33 cellular contexts compared by ENCODE assay signal in genomic region chr5:149982505-149982904, GRCh38. TPM values are rescaled to one million over a fixed set of nuclear protein-coding genes. Genes with fewer than 3 reads are reported as not detected.
"Had no signal": no experiment of that assay in that cellular context is flagged by ENCODE, and none has a peak within 500 bp of the region (broad histone marks: within the 10 kb centered on the region; RNA-seq: fewer than 3 reads in every experiment).

No MANE protein-coding gene starts in this region.

- H3K79me2 ChIP-seq: parathyroid adenoma had no signal

- H3K27me3 ChIP-seq: neural progenitor cell, ovary, spleen, stomach, thyroid gland, tibial nerve, upper lobe of left lung, vagina had no signal

- H3K36me3 ChIP-seq: neural progenitor cell, ovary had no signal

- H3K4me3 Mint-ChIP-seq: natural killer cell; nephron; neural progenitor cell; stimulated activated memory B cell treated with anti-CD40 and anti-IgM and Interleukin-4, amounts not matched to agents 10 μg/mL and 1 μg/mL and 100 μg/mL, for 72 hours; stimulated activated naive CD8-positive, alpha-beta T cell treated with anti-CD3 and anti-CD28 coated beads, Interleukin-15, Interleukin-2, amounts not matched to agents 100 ng/mL and 50 ng/mL, for 24 hours had no signal

- H3K4me2 ChIP-seq: neural progenitor cell, smooth muscle cell had no signal

- FAIRE-seq: urothelium cell line had no signal

- H3K27me3 Mint-ChIP-seq: progenitor cell of endocrine pancreas; stimulated activated memory B cell treated with anti-CD40 and anti-IgM and Interleukin-4, amounts not matched to agents 10 μg/mL and 1 μg/mL and 100 μg/mL, for 72 hours; stimulated activated naive CD8-positive, alpha-beta T cell treated with anti-CD3 and anti-CD28 coated beads, Interleukin-15, Interleukin-2, amounts not matched to agents 100 ng/mL and 50 ng/mL, for 24 hours had no signal

- DNase-seq: natural killer cell; occipital lobe; ovary; posterior cingulate gyrus; psoas muscle; right cardiac atrium; spleen; stimulated activated CD4-positive, alpha-beta T cell treated with anti-CD3 and anti-CD28 coated beads, Interleukin-12 subunit alpha, Interleukin-12 subunit beta, amount 100 ng/mL, for 4 hours; stimulated activated CD4-positive, alpha-beta T cell treated with anti-CD3 and anti-CD28 coated beads, Interleukin-1b, Interleukin-23, amount 100 ng/mL, for 48 hours; stimulated activated CD4-positive, alpha-beta T cell treated with anti-CD3 and anti-CD28 coated beads, Interleukin-4, amount 100 ng/mL, for 1 hour; stimulated activated CD4-positive, alpha-beta T cell treated with anti-CD3 and anti-CD28 coated beads, Interleukin-4, amount 100 ng/mL, for 4 hours; stimulated activated CD8-positive, alpha-beta memory T cell treated with anti-CD3 and anti-CD28 coated beads, Interleukin-4, amount 100 ng/mL, for 48 hours; stimulated activated naive CD4-positive, alpha-beta T cell treated with Interleukin-2 at 50 U/mL for 16 hours; stomach; thyroid gland; upper lobe of left lung had no signal

- H3K4me3 ChIP-seq: neural progenitor cell, ovary, psoas muscle, skin epidermis, smooth muscle cell, spleen, stomach, thoracic aorta, thyroid gland, tibial nerve, upper lobe of left lung, vagina had no signal

- H3K4me1 ChIP-seq: parathyroid adenoma, psoas muscle, spleen, stomach, tibial nerve, upper lobe of left lung, vagina had no signal

- H2AFZ ChIP-seq: neural progenitor cell, parathyroid adenoma had no signal

- H3K27ac Mint-ChIP-seq: natural killer cell; nephron; neural progenitor cell; progenitor cell of endocrine pancreas; stimulated activated memory B cell treated with anti-CD40 and anti-IgM and Interleukin-4, amounts not matched to agents 10 μg/mL and 1 μg/mL and 100 μg/mL, for 72 hours; stimulated activated naive CD8-positive, alpha-beta T cell treated with anti-CD3 and anti-CD28 coated beads, Interleukin-15, Interleukin-2, amounts not matched to agents 100 ng/mL and 50 ng/mL, for 24 hours had no signal

- H3K9ac ChIP-seq: neural progenitor cell, parathyroid adenoma had no signal

- H3K9me3 ChIP-seq: ovary, psoas muscle, spleen, stomach, thoracic aorta, thyroid gland, tibial nerve, upper lobe of left lung, vagina had no signal

- H3K27ac ChIP-seq: neural progenitor cell, ovary, parathyroid adenoma, psoas muscle, skin epidermis, spleen, stomach, thoracic aorta, thyroid gland, tibial nerve, upper lobe of left lung, vagina had no signal

- H3K4me1 Mint-ChIP-seq: natural killer cell; nephron; stimulated activated memory B cell treated with anti-CD40 and anti-IgM and Interleukin-4, amounts not matched to agents 10 μg/mL and 1 μg/mL and 100 μg/mL, for 72 hours had no signal

- ATAC-seq: natural killer cell; psoas muscle; right cardiac atrium; sciatic nerve; stimulated activated memory B cell treated with anti-CD40 and anti-IgM and Interleukin-4, amounts not matched to agents 10 μg/mL and 1 μg/mL and 100 μg/mL, for 72 hours had no signal

- H3K9me3 Mint-ChIP-seq: natural killer cell; nephron; neural progenitor cell; stimulated activated memory B cell treated with anti-CD40 and anti-IgM and Interleukin-4, amounts not matched to agents 10 μg/mL and 1 μg/mL and 100 μg/mL, for 72 hours; stimulated activated naive CD8-positive, alpha-beta T cell treated with anti-CD3 and anti-CD28 coated beads, Interleukin-15, Interleukin-2, amounts not matched to agents 100 ng/mL and 50 ng/mL, for 24 hours had no signal

RNA-seq across cellular contexts. Expression of gene PDE6A, which starts 37.9 kb away (rescaled TPM):
- total RNA-seq: natural killer cell, occipital lobe, sciatic nerve, smooth muscle cell, spleen, subcutaneous adipose tissue, temporal lobe, thoracic aorta, thyroid gland, upper lobe of left lung, ureter had no signal
- polyA plus RNA-seq: neural cell, spleen had no signal
